In the genomic region with DNA sequence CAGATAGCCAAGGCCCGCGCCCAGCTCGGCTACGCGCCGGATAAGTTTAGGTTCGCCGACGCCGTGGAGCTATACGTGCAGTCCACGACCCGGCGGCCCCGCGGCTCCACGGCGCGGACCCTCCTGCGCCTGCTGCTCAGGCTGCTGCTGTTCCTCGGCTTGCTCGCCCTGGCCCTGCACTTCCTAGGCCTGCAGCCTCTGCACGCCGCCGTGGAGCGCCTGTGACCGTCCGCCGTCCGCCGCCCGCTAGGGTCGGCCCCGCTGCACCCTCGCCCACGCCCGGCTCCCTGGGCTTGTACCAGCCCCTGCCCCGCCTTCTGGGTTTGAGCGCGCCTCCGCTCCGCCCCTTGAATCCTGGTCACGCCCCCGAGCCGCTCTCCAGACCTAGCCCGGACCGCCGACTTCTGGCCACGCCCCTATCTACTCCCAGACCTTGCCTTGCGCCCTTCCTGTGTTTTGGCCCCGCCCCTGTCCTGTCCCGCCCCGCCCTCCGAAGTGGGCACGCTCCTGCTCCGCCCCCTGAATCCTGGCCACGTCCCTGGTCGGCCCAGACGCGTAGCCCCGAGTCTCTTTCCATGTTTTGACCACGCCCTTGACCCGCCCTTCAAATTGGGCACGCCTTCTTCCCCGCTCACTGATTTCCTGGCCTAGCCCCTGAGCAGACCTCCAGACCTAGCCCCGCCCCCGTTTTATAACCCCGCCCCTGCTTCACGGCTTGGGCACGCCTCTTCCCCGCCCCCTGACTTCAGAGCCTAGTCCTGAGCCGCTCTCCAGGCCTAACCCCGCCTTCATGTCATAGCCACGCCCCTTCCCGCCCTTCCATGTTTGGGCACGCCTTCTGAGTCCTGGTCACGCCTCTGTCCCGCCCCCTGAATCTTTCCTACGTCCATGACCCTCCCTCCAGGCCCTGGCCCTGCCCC, we compare ENCODE assay signal across 8 cellular contexts. TPM values are rescaled to one million over a fixed set of nuclear protein-coding genes. Genes with fewer than 3 reads are reported as not detected.
A peak's percentile ranks its signal among the peaks of the same experiment; 100 is the strongest.
DNase-seq lines count a peak whose midpoint lies in the region; ATAC-seq and TF ChIP-seq lines count a peak whose summit lies in the region.

No MANE protein-coding gene starts in this region.

- intact Hi-C loops in right lobe of liver (cut with DNase I): no loop called here

- peak overlapping the region; percentile 89 to 97 (median 94) for H3K4me3 Mint-ChIP-seq in CD4-positive, CD25-positive, alpha-beta regulatory T cell

- H3K27me3 ChIP-seq in CD4-positive, CD25-positive, alpha-beta regulatory T cell (ENCODE audit: control insufficient read depth, insufficient read depth, low read length): no peaks in the 10 kb centered on the region
- no peaks in the 10 kb centered on the region for H3K27me3 ChIP-seq in right lobe of liver

- DNase-seq in CD4-positive, CD25-positive, alpha-beta regulatory T cell: peak; percentile 98 to 99 (median 99)
- DNase-seq in NCI-H748 treated with DMSO at 0.1 percent for 48 hours (lab: John Stamatoyannopoulos, UW): peak; percentile 99
- peak; percentile 99 to 100 for DNase-seq in activated CD4-positive, alpha-beta T cell treated with anti-CD3 and anti-CD28 coated beads, Interleukin-2, amount 50 U/mL, for 4 hours
- DNase-seq in dermis blood vessel endothelial cell: peak; percentile 100
- peak; percentile 100 for DNase-seq in right lobe of liver
- peak; percentile 99 for DNase-seq in stimulated activated CD4-positive, alpha-beta T cell treated with anti-CD3 and anti-CD28 coated beads, Interleukin-4, amount 100 ng/mL, for 24 hours

- peaks cover 20 to 75% (median 37%) of the 10 kb centered on the region in 4 donors for H3K4me1 Mint-ChIP-seq in CD4-positive, CD25-positive, alpha-beta regulatory T cell

- peak overlapping the region; percentile 100 for H3K27ac Mint-ChIP-seq in CD4-positive, CD25-positive, alpha-beta regulatory T cell

- TF ChIP-seq POLR2A in right lobe of liver (IDR thresholded peaks at IDR 0.05): peak; percentile 92

- no peaks in the 10 kb centered on the region for H3K36me3 Mint-ChIP-seq in CD4-positive, CD25-positive, alpha-beta regulatory T cell

- H3K36me3 ChIP-seq in CD4-positive, CD25-positive, alpha-beta regulatory T cell (ENCODE audit: control insufficient read depth, insufficient read depth, low read length): no peaks in the 10 kb centered on the region
- H3K36me3 ChIP-seq in right lobe of liver: no peaks in the 10 kb centered on the region

- peak; percentile 58 to 71 for ATAC-seq in CD4-positive, CD25-positive, alpha-beta regulatory T cell (ENCODE audit: low read depth in 2 of 2)
- ATAC-seq in GM19397 (IDR thresholded peaks at IDR 0.05; ENCODE audit: unreplicated experiment): peak; percentile 63
- peak; percentile 42 for ATAC-seq in HG03565 (IDR thresholded peaks at IDR 0.05; ENCODE audit: unreplicated experiment)
- ATAC-seq in right lobe of liver: peak; percentile 66 to 83 (median 76)

- peaks cover 0 to 9% (median 0%) of the 10 kb centered on the region in 7 donors for H3K9me3 Mint-ChIP-seq in CD4-positive, CD25-positive, alpha-beta regulatory T cell

- H3K27ac ChIP-seq in CD4-positive, CD25-positive, alpha-beta regulatory T cell (ENCODE audit: insufficient read depth, low read length, poor library complexity, severe bottlenecking): peak overlapping the region; percentile 100
- H3K27ac ChIP-seq in right lobe of liver: peak overlapping the region; percentile 87 to 94 (median 93)

- H3K4me3 ChIP-seq in CD4-positive, CD25-positive, alpha-beta regulatory T cell (ENCODE audit: low read depth, low read length): peak overlapping the region; percentile 95
- peak overlapping the region; percentile 55 to 78 (median 60) for H3K4me3 ChIP-seq in right lobe of liver

- H3K9me3 ChIP-seq in CD4-positive, CD25-positive, alpha-beta regulatory T cell (ENCODE audit: control insufficient read depth in 2 of 2, low read length in 2 of 2): no peaks in the 10 kb centered on the region
- no peaks in the 10 kb centered on the region for H3K9me3 ChIP-seq in right lobe of liver

- H3K27me3 Mint-ChIP-seq in CD4-positive, CD25-positive, alpha-beta regulatory T cell: peaks cover 5% of the 10 kb centered on the region

- H3K4me1 ChIP-seq in CD4-positive, CD25-positive, alpha-beta regulatory T cell (ENCODE audit: control insufficient read depth, insufficient read depth, low read length, poor library complexity, severe bottlenecking): peaks cover 49% of the 10 kb centered on the region
- peaks cover 0 to 29% (median 7%) of the 10 kb centered on the region in 4 donors for H3K4me1 ChIP-seq in right lobe of liver

- no peak for TF ChIP-seq CTCF in right lobe of liver (IDR thresholded peaks at IDR 0.05)

- under 1% methylated on average over 32 of the region's 79 CpGs for WGBS in right lobe of liver (ENCODE audit: insufficient coverage, low coverage, low lambda C conversion rate, missing lambda C conversion rate)

RNA-seq across cellular contexts. Expression of gene EEF2K, which starts 15.6 kb away (rescaled TPM):
- 20.1 TPM for total RNA-seq in CD4-positive, CD25-positive, alpha-beta regulatory T cell
- 1 to 10 TPM; 2.7 to 4.0 (median 3.2) TPM for polyA plus RNA-seq in CD4-positive, CD25-positive, alpha-beta regulatory T cell
- total RNA-seq in dermis blood vessel endothelial cell (44.1 and 59.6 TPM in 2 replicates), right lobe of liver (10 to 100 TPM in 5 of 6 experiments, 1 to 10 TPM in 1; 10.0 to 17.5 (median 11.5) TPM)

RNA-seq across cellular contexts. Expression of gene SDR42E2, which starts 28.1 kb away (rescaled TPM):
- total RNA-seq in CD4-positive, CD25-positive, alpha-beta regulatory T cell: 3.5 TPM
- 1 to 10 TPM in 1 of 4 donors, under 1 TPM in 3; 0.60 to 1.3 (median 0.73) TPM for polyA plus RNA-seq in CD4-positive, CD25-positive, alpha-beta regulatory T cell
- total RNA-seq in dermis blood vessel endothelial cell (not detected in 2 replicates), right lobe of liver (not detected)

Comparison
In these comparisons a context has a peak if more than half of its experiments do, and no peak if none do; other contexts are left out.
1. Peak in every context shown above with its lines: DNase-seq, ATAC-seq, H3K4me3 ChIP-seq and H3K27ac ChIP-seq.